ENCODE assay signal across 17 cellular contexts in genomic region chr5:102139029-102139428, GRCh38.
A peak's percentile ranks its signal among the peaks of the same experiment; 100 is the strongest.
DNase-seq lines count a peak whose midpoint lies in the region; ATAC-seq, FAIRE-seq and TF ChIP-seq lines count a peak whose summit lies in the region.
"Had no signal": no experiment of that assay in that cellular context is flagged by ENCODE, and none has a peak within 500 bp of the region (broad histone marks: within the 10 kb centered on the region; RNA-seq: fewer than 3 reads in every experiment).

No MANE protein-coding gene starts in this region.

- no peak overlapping the region for H2AK5ac ChIP-seq in mesendoderm (ENCODE audit: low read length)

- no peak overlapping the region for H2BK120ac ChIP-seq in mesendoderm (ENCODE audit: low read depth, low read length)

- no peak overlapping the region; the same call in 1 of the 2 replicates for H3K9ac ChIP-seq in HepG2 (ENCODE audit: insufficient read depth, low read depth, low read length)
- H3K9ac ChIP-seq in mesendoderm (ENCODE audit: low read length) = no peak overlapping the region

- TF ChIP-seq EP300 in HepG2 (IDR thresholded peaks at IDR 0.05; ENCODE audit: low read depth in 2 of 2, low read length in 2 of 2) (no peak), HepG2 (CRISPR knock-in tag; IDR thresholded peaks at IDR 0.05; ENCODE audit: borderline replicate concordance) (no peak)

- no peak overlapping the region for H3K4ac ChIP-seq in mesendoderm (ENCODE audit: low read depth, low read length)

- H3K4me1 ChIP-seq in HepG2 (ENCODE audit: insufficient read depth, low read length) (peaks cover 38% of the 10 kb centered on the region), right lobe of liver (peaks cover 0 to 4% (median 0%) of the 10 kb centered on the region in 4 donors), mesendoderm (ENCODE audit: control insufficient read depth, low read depth, low read length) (no peaks in the 10 kb centered on the region)

- TF ChIP-seq POLR2A in HepG2 (IDR thresholded peaks at IDR 0.05; ENCODE audit: insufficient read depth in 1 of 2, low read depth in 2 of 2, low read length in 2 of 2) (no peak), right lobe of liver (IDR thresholded peaks at IDR 0.05) (no peak)

- H4K20me1 ChIP-seq in HepG2 (ENCODE audit: insufficient read depth, low read length) = no peaks in the 10 kb centered on the region

- H3K79me2 ChIP-seq in HepG2 (ENCODE audit: insufficient read depth, low read length) (no peaks in the 10 kb centered on the region), mesendoderm (ENCODE audit: control insufficient read depth, insufficient read depth, low read length) (no peaks in the 10 kb centered on the region)

- BruUV-seq in HepG2 (replicated peaks; lab: Mats Ljungman, UMichigan) = no TSS peak

- intact Hi-C loops in HepG2 (cut with micrococcal nuclease; ENCODE audit: unreplicated experiment) (loop anchor here (5.0 kb wide), 2 partner anchors 37 to 83 kb away; no protein-coding TSS in a partner anchor), right lobe of liver (cut with DNase I) (no loop called here)

- no peak for ATAC-seq in HepG2
- no peak for ATAC-seq in right lobe of liver
- ATAC-seq in GM18498 (IDR thresholded peaks at IDR 0.05; ENCODE audit: unreplicated experiment) = no peak

- H3K23ac ChIP-seq in mesendoderm (ENCODE audit: low read length) = no peak overlapping the region

- no peak overlapping the region for H2BK15ac ChIP-seq in mesendoderm (replicated peaks; ENCODE audit: low read depth)

- peak overlapping the region; percentile 70 for H3K27ac ChIP-seq in HepG2 (ENCODE audit: extremely low read length, insufficient read depth, low read length)
- H3K27ac ChIP-seq in right lobe of liver = no peak overlapping the region
- H3K27ac ChIP-seq in mesendoderm (ENCODE audit: low read depth, low read length) = no peak overlapping the region
- no peak overlapping the region for H3K27ac ChIP-seq in RWPE1
- H3K27ac ChIP-seq: HL-60 had no signal

- no peak overlapping the region; a peak in 1 of 6 replicates for H3K4me3 ChIP-seq in HepG2 (replicated peaks in 1 of 3; ENCODE audit: insufficient read depth in 1 of 3, low read depth in 2 of 3, low read length in 3 of 3)
- H3K4me3 ChIP-seq in right lobe of liver = no peak overlapping the region
- no peak overlapping the region for H3K4me3 ChIP-seq in mesendoderm (ENCODE audit: low read length)

- H3K56ac ChIP-seq in mesendoderm (ENCODE audit: low read length) = no peak overlapping the region

- H3K27me3 ChIP-seq in HepG2 (ENCODE audit: control insufficient read depth in 1 of 2, insufficient read depth in 2 of 2, low read length in 2 of 2) = no peaks in the 10 kb centered on the region
- H3K27me3 ChIP-seq in right lobe of liver = no peaks in the 10 kb centered on the region
- no peaks in the 10 kb centered on the region for H3K27me3 ChIP-seq in mesendoderm (ENCODE audit: insufficient read depth, low read length, poor library complexity)

- CTCF ChIA-PET in HepG2 (lab: Yijun Ruan, JAX; ENCODE audit: low intra/inter-chr PET ratio, low total read pairs) (no interaction called here), RWPE1 (lab: Yijun Ruan, JAX) (no interaction called here)

- no peak overlapping the region for H3K18ac ChIP-seq in mesendoderm (ENCODE audit: low read length)

- H4K8ac ChIP-seq in mesendoderm (ENCODE audit: low read depth, low read length) = no peak overlapping the region

- 5% methylated on average over 2 of the region's 2 CpGs for WGBS in HepG2 (ENCODE audit: low lambda C conversion rate)
- WGBS in right lobe of liver (ENCODE audit: insufficient coverage, low coverage, low lambda C conversion rate, missing lambda C conversion rate) = 53% methylated on average over 2 of the region's 2 CpGs
- no CpG with 5 or more reads among the region's 2 CpGs for WGBS in mesendoderm (ENCODE audit: extremely low coverage, insufficient coverage, low lambda C conversion rate)

- POLR2A ChIA-PET in HepG2 (lab: Yijun Ruan, JAX) (interaction anchor here (1.3 kb wide), 1 partner anchor 39 kb away, joined by 8 read pairs; no protein-coding TSS in a partner anchor), RWPE1 (lab: Yijun Ruan, JAX; ENCODE audit: low non-redundant PET) (no interaction called here)

- H3K9me3 ChIP-seq in HepG2 (ENCODE audit: low read length) (no peaks in the 10 kb centered on the region), right lobe of liver (no peaks in the 10 kb centered on the region)

- TF ChIP-seq CTCF in HepG2 (CRISPR knock-in tag; IDR thresholded peaks at IDR 0.05) (no peak), right lobe of liver (IDR thresholded peaks at IDR 0.05) (no peak), RWPE1 (conservative IDR thresholded peaks at IDR 0.05; ENCODE audit: low read depth) (no peak)

- H2BK5ac ChIP-seq in mesendoderm (ENCODE audit: low read length) = no peak overlapping the region

- no peaks in the 10 kb centered on the region for H3K79me1 ChIP-seq in mesendoderm (ENCODE audit: low read length)

- H3K36me3 ChIP-seq in HepG2 (replicated peaks in 1 of 2; ENCODE audit: control insufficient read depth in 1 of 2, insufficient read depth in 2 of 2, low read length in 2 of 2) (no peaks in the 10 kb centered on the region), right lobe of liver (no peaks in the 10 kb centered on the region), mesendoderm (ENCODE audit: control insufficient read depth, insufficient read depth, low read length) (no peaks in the 10 kb centered on the region)

- no peak for FAIRE-seq in HepG2 (lab: Jason Lieb, UNC)
- FAIRE-seq: D721Med, GM18507 had no signal

- H3K4me2 ChIP-seq in HepG2 (ENCODE audit: low read depth, low read length) (no peak overlapping the region), mesendoderm (ENCODE audit: low read length) (no peak overlapping the region)

- DNase-seq in HepG2 (ENCODE audit: low spot score) (no peak), right lobe of liver (no peak), M059J (ENCODE audit: low read depth) (peak; percentile 60), mesendoderm (peak; percentile 11), GOT3 (lab: John Stamatoyannopoulos, UW) (no peak), RWPE1 (ENCODE audit: low spot score) (no peak), iPS-NIHi7 (ENCODE audit: extremely low spot score) (no peak)
- DNase-seq: 8988T; C1 segment of cervical spinal cord; CD4-positive, alpha-beta T cell; DMS153; DND-41; H7 had no signal

- no peak for TF ChIP-seq RAD21 in HepG2 (CRISPR knock-in tag; IDR thresholded peaks at IDR 0.05)

- H2AFZ ChIP-seq in HepG2 (ENCODE audit: low read length) = no peak overlapping the region

- H4K5ac ChIP-seq in mesendoderm (ENCODE audit: low read length) = no peak overlapping the region

- in situ Hi-C loops in HepG2 (cut with HindIII; ENCODE audit: extremely low pct_ligation_motif_present, low pct_unique_long_range_greater_than_20kb) = no loop called here

TF ChIP-seq in HepG2, 621 proteins besides CTCF, POLR2A, EP300 and RAD21:
- TF ChIP-seq SUZ12 (IDR thresholded peaks at IDR 0.05; ENCODE audit: low read depth, low read length) (no peak), EEA1 (CRISPR knock-in tag; IDR thresholded peaks at IDR 0.05; ENCODE audit: borderline replicate concordance) (no peak), RFX3 (CRISPR knock-in tag; IDR thresholded peaks at IDR 0.05) (no peak)

Comparison
In these comparisons a context has a peak if more than half of its experiments do, and no peak if none do; other contexts are left out.
1. DNase-seq: peak in M059J (single experiment) and mesendoderm (single experiment); none in HepG2 (single experiment), right lobe of liver (0 of 3), GOT3 (single experiment), RWPE1 (single experiment) and iPS-NIHi7 (single experiment).